7 cellular contexts compared by ENCODE assay signal in the genomic region with DNA sequence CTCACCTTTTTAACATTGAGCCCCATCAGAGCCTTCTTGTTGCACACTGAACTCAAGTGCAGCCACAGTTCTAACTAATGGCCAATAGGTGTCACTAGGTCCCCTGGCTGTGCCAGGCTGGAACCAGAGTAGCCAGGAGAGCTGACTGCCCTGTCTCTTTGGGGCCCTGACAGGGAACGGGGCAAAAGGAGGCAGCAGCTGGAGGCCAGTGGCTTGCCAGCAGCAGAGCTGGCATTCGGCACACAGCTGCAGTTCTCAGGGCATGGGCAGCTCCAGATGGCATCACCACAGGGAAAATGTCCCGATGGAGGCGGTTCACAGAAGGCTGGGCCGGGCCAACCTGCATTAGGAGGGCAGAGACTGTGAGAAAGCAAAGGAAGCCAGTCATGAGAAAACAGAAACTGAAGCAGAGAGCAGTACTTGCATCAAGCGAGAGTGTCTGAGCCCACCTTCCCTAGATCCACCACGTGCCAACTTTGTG.
A peak's percentile ranks its signal among the peaks of the same experiment; 100 is the strongest.
DNase-seq lines count a peak whose midpoint lies in the region; ATAC-seq, FAIRE-seq and TF ChIP-seq lines count a peak whose summit lies in the region.

No MANE protein-coding gene starts in this region.

- in situ Hi-C loops in G401 (cut with HindIII; ENCODE audit: low sequenced_read_pairs): no loop called here

- no peak overlapping the region for H2AFZ ChIP-seq in keratinocyte (ENCODE audit: control insufficient read depth, low read length)

- peak; percentile 20 for DNase-seq in G401 (ENCODE audit: low spot score)
- DNase-seq in keratinocyte (ENCODE audit: low read depth, low spot score): no peak
- no peak for DNase-seq in foreskin melanocyte
- DNase-seq in NCI-H2107 (lab: John Stamatoyannopoulos, UW): no peak

- H4K20me1 ChIP-seq in keratinocyte (ENCODE audit: control insufficient read depth, extremely low read depth, insufficient read depth, low read length): no peaks in the 10 kb centered on the region

- H3K36me3 ChIP-seq in keratinocyte (ENCODE audit: control insufficient read depth in 2 of 2, extremely low read depth in 1 of 2, insufficient read depth in 2 of 2, low read length in 2 of 2): no peaks in the 10 kb centered on the region

- no peaks in the 10 kb centered on the region for H3K4me1 ChIP-seq in keratinocyte (ENCODE audit: control insufficient read depth, extremely low read depth, insufficient read depth, low read length)

- H3K9me1 ChIP-seq in keratinocyte (ENCODE audit: control insufficient read depth, extremely low read depth, insufficient read depth, low read length): no peaks in the 10 kb centered on the region

- ATAC-seq in GM21390 (IDR thresholded peaks at IDR 0.05; ENCODE audit: unreplicated experiment): peak; percentile 82

- dilution Hi-C loops in keratinocyte (cut with MboI; ENCODE audit: extremely low pct_ligation_motif_present, low sequenced_read_pairs): loop anchor here (25.0 kb wide), 1 partner anchor 124 kb away; no protein-coding TSS in a partner anchor

- no peak overlapping the region for H3K4me2 ChIP-seq in keratinocyte (ENCODE audit: control insufficient read depth, extremely low read depth, insufficient read depth, low read depth, low read length)

- FAIRE-seq in keratinocyte (lab: Jason Lieb, UNC): no peak

- no peaks in the 10 kb centered on the region for H3K79me2 ChIP-seq in keratinocyte (ENCODE audit: control insufficient read depth, insufficient read depth, low read length)

- no peak overlapping the region for H3K9ac ChIP-seq in keratinocyte (ENCODE audit: control insufficient read depth, extremely low read depth, insufficient read depth, low read length)

- TF ChIP-seq CTCF in LNCAP (IDR thresholded peaks at IDR 0.05) (peak; percentile 88), WI38 (IDR thresholded peaks at IDR 0.05; ENCODE audit: low read depth, low read length) (peak; percentile 66), keratinocyte (optimal IDR thresholded peaks at IDR 0.05 in 1 of 3, IDR thresholded peaks at IDR 0.05 in 1 of 3, conservative IDR thresholded peaks at IDR 0.05 in 1 of 3; ENCODE audit: extremely low read depth in 1 of 3, insufficient read depth in 2 of 3, low read length in 3 of 3) (peak; percentile 57 to 79 (median 60))

- H3K27me3 ChIP-seq in keratinocyte (ENCODE audit: control insufficient read depth, extremely low read depth, insufficient read depth, low read length): no peaks in the 10 kb centered on the region

- H3K9me3 ChIP-seq in keratinocyte (ENCODE audit: control insufficient read depth, low read depth, low read length): no peaks in the 10 kb centered on the region

- no peak overlapping the region for H3K27ac ChIP-seq in keratinocyte (ENCODE audit: control insufficient read depth, insufficient read depth, low read length)

- no peak overlapping the region for H3K4me3 ChIP-seq in WI38 (ENCODE audit: low read depth, low read length)
- H3K4me3 ChIP-seq in keratinocyte (ENCODE audit: control insufficient read depth in 2 of 3, extremely low read depth in 1 of 3, insufficient read depth in 2 of 3, low read depth in 1 of 3, low read length in 3 of 3): no peak overlapping the region
